In the genomic region with DNA sequence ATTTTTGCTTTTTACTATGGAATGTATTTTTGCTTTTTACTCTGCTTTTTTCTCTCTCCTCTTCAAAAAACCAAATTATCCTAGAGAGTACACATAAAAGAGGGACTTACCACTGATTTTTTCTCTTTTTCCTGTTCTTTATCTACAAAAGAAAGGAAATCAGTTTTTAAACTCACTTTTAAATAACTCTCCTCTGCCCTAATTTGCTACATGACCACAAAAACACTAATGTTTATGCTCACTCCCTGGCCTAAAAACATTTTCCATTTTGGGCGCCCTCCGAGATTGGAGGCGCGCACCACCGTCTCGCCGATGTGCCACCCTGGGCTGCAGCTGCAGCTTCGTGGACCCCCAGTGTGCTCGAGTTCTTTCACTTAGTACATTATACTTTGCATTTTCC, we compare ENCODE assay signal across 8 cellular contexts. TPM values are rescaled to one million over a fixed set of nuclear protein-coding genes. Genes with fewer than 3 reads are reported as not detected.
DNase-seq lines count a peak whose midpoint lies in the region; ATAC-seq and TF ChIP-seq lines count a peak whose summit lies in the region.

No MANE protein-coding gene starts in this region.

- ATAC-seq in natural killer cell, result no peak
- ATAC-seq in HG02938 (IDR thresholded peaks at IDR 0.05; ENCODE audit: unreplicated experiment), result no peak

- H3K9me2 ChIP-seq in Loucy (replicated peaks; ENCODE audit: low read depth, low read length), result no peaks in the 10 kb centered on the region

- H3K36me3 ChIP-seq in A673 (ENCODE audit: insufficient read depth, low read length, poor library complexity, severe bottlenecking) (no peaks in the 10 kb centered on the region), Loucy (ENCODE audit: insufficient read depth, low read length) (no peaks in the 10 kb centered on the region)

- H3K9me3 ChIP-seq in A673 (ENCODE audit: low read depth, low read length, poor library complexity, severe bottlenecking) (no peaks in the 10 kb centered on the region), Loucy (ENCODE audit: insufficient read depth, low read depth, low read length) (no peaks in the 10 kb centered on the region)

- H3K27ac ChIP-seq in A673 (ENCODE audit: low read depth, low read length, poor library complexity, severe bottlenecking) (peak overlapping the region; percentile 94), coronary artery (peak overlapping the region; percentile 95 to 96)

- peaks cover 10% of the 10 kb centered on the region for H4K20me1 ChIP-seq in Loucy (ENCODE audit: insufficient read depth, low read length, poor library complexity, severe bottlenecking)

- POLR2A ChIA-PET in A673 (lab: Charles Lee; ENCODE audit: low non-redundant PET), result no interaction called here

- H2AFZ ChIP-seq in Loucy (ENCODE audit: low read length), result no peak overlapping the region

- peaks cover 14% of the 10 kb centered on the region; the same call in 1 of the 2 replicates for H3F3A ChIP-seq in Loucy (ENCODE audit: low read depth)

- H3K36me3 Mint-ChIP-seq in natural killer cell, result no peaks in the 10 kb centered on the region

- no peak for DNase-seq in A673 (ENCODE audit: low spot score)
- DNase-seq in coronary artery (ENCODE audit: low spot score), result no peak
- no peak for DNase-seq in natural killer cell
- no peak for DNase-seq in SK-N-DZ (ENCODE audit: low spot score)
- no peak for DNase-seq in GM10266 (ENCODE audit: extremely low spot score)
- DNase-seq in SHP77 (lab: John Stamatoyannopoulos, UW), result no peak

- H3K27me3 Mint-ChIP-seq in natural killer cell (ENCODE audit: low read depth in 2 of 2), result peaks cover 0 to 2% of the 10 kb centered on the region in 2 donors

- H3K4me1 ChIP-seq in A673 (ENCODE audit: insufficient read depth, low read length, poor library complexity, severe bottlenecking) (peaks cover 19% of the 10 kb centered on the region), Loucy (ENCODE audit: insufficient read depth, low read length, poor library complexity, severe bottlenecking) (peaks cover 67% of the 10 kb centered on the region)

- intact Hi-C loops in A673 (cut with micrococcal nuclease; ENCODE audit: unreplicated experiment), result no loop called here
- intact Hi-C loops in natural killer cell (cut with micrococcal nuclease), result no loop called here

- H3K4me3 Mint-ChIP-seq in natural killer cell, result peak overlapping the region; percentile 65

- TF ChIP-seq CTCF in A673 (conservative IDR thresholded peaks at IDR 0.05; ENCODE audit: low read depth, low read length) (no peak), Loucy (conservative IDR thresholded peaks at IDR 0.05; ENCODE audit: low read length) (no peak), coronary artery (IDR thresholded peaks at IDR 0.05) (no peak), natural killer cell (IDR thresholded peaks at IDR 0.05) (no peak), GM10266 (IDR thresholded peaks at IDR 0.05; ENCODE audit: control insufficient read depth, insufficient read depth, low read depth, missing control alignments) (no peak)

- H3K4me1 Mint-ChIP-seq in natural killer cell, result peaks cover 57 to 61% of the 10 kb centered on the region in 2 donors

- H3K27me3 ChIP-seq in A673 (replicated peaks; ENCODE audit: insufficient read depth, low read depth, low read length, poor library complexity) (no peaks in the 10 kb centered on the region), Loucy (ENCODE audit: insufficient read depth, low read length, poor library complexity, severe bottlenecking) (no peaks in the 10 kb centered on the region)

- peak overlapping the region; percentile 98 for H3K4me2 ChIP-seq in Loucy (ENCODE audit: low read depth, low read length, poor library complexity, severe bottlenecking)

- no TSS peak for BruUV-seq in A673 (replicated peaks; lab: Mats Ljungman, UMichigan)

- peak overlapping the region; percentile 84 to 88 for H3K27ac Mint-ChIP-seq in natural killer cell

- CTCF ChIA-PET in A673 (lab: Charles Lee), result interaction anchor here (0.7 kb wide), 1 partner anchor 29 kb away, joined by 4 read pairs; no protein-coding TSS in a partner anchor

- peak overlapping the region; percentile 92 for H3K9ac ChIP-seq in Loucy (ENCODE audit: low read depth, low read length, poor library complexity, severe bottlenecking)

- no peaks in the 10 kb centered on the region for H3K9me3 Mint-ChIP-seq in natural killer cell

- H3K79me2 ChIP-seq in Loucy (ENCODE audit: insufficient read depth, low read length), result peaks cover 43% of the 10 kb centered on the region

- peak overlapping the region; percentile 73 for H3K4me3 ChIP-seq in A673 (ENCODE audit: low read depth, low read length, poor library complexity, severe bottlenecking)
- peak overlapping the region; percentile 94 for H3K4me3 ChIP-seq in Loucy (ENCODE audit: low read length, poor library complexity, severe bottlenecking)
- H3K4me3 ChIP-seq in coronary artery, result peak overlapping the region; percentile 88

RNA-seq across cellular contexts. Expression of a gene that starts 1.1 kb away (rescaled TPM):
- 8.2 and 9.5 TPM in 2 replicates for total RNA-seq in A673 (2021)
- 10 to 100 TPM; 18.8 to 25.8 (median 25.1) TPM for total RNA-seq in natural killer cell
- 9.3 and 10.9 TPM in 2 replicates for polyA plus RNA-seq in SK-N-DZ (2014; cell fraction: cytosol; rRNA removed)
- polyA plus RNA-seq in SK-N-DZ (2014; cell fraction: nucleus; rRNA removed), result 26.9 and 35.9 TPM in 2 replicates

RNA-seq across cellular contexts. Expression of a gene that starts 3.5 kb away (rescaled TPM):
- total RNA-seq in A673 (2021), result 47.9 and 49.8 TPM in 2 replicates
- total RNA-seq in natural killer cell, result 10 to 100 TPM; 48.0 to 69.7 (median 54.6) TPM
- 106 and 115 TPM in 2 replicates for polyA plus RNA-seq in SK-N-DZ (2014; cell fraction: cytosol; rRNA removed)
- 51.4 and 54.9 TPM in 2 replicates for polyA plus RNA-seq in SK-N-DZ (2014; cell fraction: nucleus; rRNA removed)

RNA-seq across cellular contexts. Expression of a gene that starts 17.4 kb away (rescaled TPM):
- total RNA-seq in A673 (2021) (5.5 and 7.1 TPM in 2 replicates), natural killer cell (1 to 10 TPM; 4.4 to 8.5 (median 7.8) TPM)
- 0.33 and 0.59 TPM in 2 replicates for polyA plus RNA-seq in SK-N-DZ (2014; cell fraction: cytosol; rRNA removed)
- polyA plus RNA-seq in SK-N-DZ (2014; cell fraction: nucleus; rRNA removed), result 0.73 TPM in 1 of 2 replicates, not detected in the other

RNA-seq across cellular contexts. Expression of a gene that starts 30.4 kb away (rescaled TPM):
- total RNA-seq in A673 (2021), result not detected in 2 replicates
- total RNA-seq in natural killer cell, result 1 to 10 TPM in 1 of 3 donors, under 1 TPM in 2; 0.61 to 1.6 (median 0.82) TPM
- polyA plus RNA-seq in SK-N-DZ (2014; cell fraction: cytosol; rRNA removed), result not detected in 2 replicates
- polyA plus RNA-seq in SK-N-DZ (2014; cell fraction: nucleus; rRNA removed), result not detected in 2 replicates

RNA-seq across cellular contexts. Expression of a gene that starts 55.6 kb away (rescaled TPM):
- total RNA-seq in A673 (2021) (25.5 and 31.1 TPM in 2 replicates), natural killer cell (10 to 100 TPM; 68.2 to 86.4 (median 85.0) TPM)
- polyA plus RNA-seq in SK-N-DZ (2014; cell fraction: cytosol; rRNA removed), result 31.7 and 31.9 TPM in 2 replicates
- 19.2 and 24.7 TPM in 2 replicates for polyA plus RNA-seq in SK-N-DZ (2014; cell fraction: nucleus; rRNA removed)
